17 cellular contexts compared by ENCODE assay signal in the genomic region with DNA sequence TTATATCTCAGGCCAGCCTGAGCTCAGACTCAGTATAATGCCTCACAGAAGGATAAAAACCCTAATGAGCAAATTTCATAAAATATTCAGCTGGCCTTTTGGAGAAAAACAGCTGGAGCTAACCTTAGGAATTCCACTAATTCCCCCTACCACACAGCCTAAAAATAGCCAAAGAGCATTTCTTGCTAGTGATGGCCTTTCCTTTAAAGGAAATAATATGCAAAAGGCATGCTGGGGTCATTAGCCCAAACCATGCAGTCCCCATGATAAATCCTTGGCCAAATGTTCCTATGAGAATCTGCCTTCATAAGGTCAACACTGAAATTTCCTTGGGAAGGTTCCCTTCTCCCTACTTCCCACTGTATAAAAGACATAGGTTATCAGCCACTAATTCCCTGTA. TPM values are rescaled to one million over a fixed set of nuclear protein-coding genes. Genes with fewer than 3 reads are reported as not detected.
DNase-seq lines count a peak whose midpoint lies in the region; ATAC-seq and TF ChIP-seq lines count a peak whose summit lies in the region.
"Had no signal": no experiment of that assay in that cellular context is flagged by ENCODE, and none has a peak within 500 bp of the region (broad histone marks: within the 10 kb centered on the region; RNA-seq: fewer than 3 reads in every experiment).

No MANE protein-coding gene starts in this region.

- no peak for TF ChIP-seq POLR2A in esophagus muscularis mucosa (IDR thresholded peaks at IDR 0.05; ENCODE audit: low read depth)

- H3K4me1 ChIP-seq in fibroblast of lung (ENCODE audit: control insufficient read depth, extremely low read depth, insufficient read depth, low read length) (peaks cover 6% of the 10 kb centered on the region), esophagus muscularis mucosa (peaks cover 0 to 8% (median 4%) of the 10 kb centered on the region in 4 donors)

- no peak overlapping the region for H3K4me2 ChIP-seq in fibroblast of lung (ENCODE audit: extremely low read depth, insufficient read depth, low read length)

- H3K79me2 ChIP-seq in fibroblast of lung (ENCODE audit: control insufficient read depth, insufficient read depth, low read length), result no peaks in the 10 kb centered on the region

- H3K9me3 ChIP-seq in fibroblast of lung (ENCODE audit: control insufficient read depth, insufficient read depth, low read depth, low read length), result no peaks in the 10 kb centered on the region
- peaks cover 0 to 6% (median 0%) of the 10 kb centered on the region in 4 donors for H3K9me3 ChIP-seq in esophagus muscularis mucosa

- H3K4me3 ChIP-seq in fibroblast of lung (replicated peaks in 1 of 4; ENCODE audit: control extremely low read depth in 1 of 4, insufficient read depth in 1 of 4, low read depth in 3 of 4, low read length in 4 of 4) (no peak overlapping the region), esophagus muscularis mucosa (no peak overlapping the region)
- H3K4me3 ChIP-seq: gastroesophageal sphincter, skin epidermis had no signal

- no peak for TF ChIP-seq CTCF in fibroblast of lung (conservative IDR thresholded peaks at IDR 0.05 in 1 of 2, IDR thresholded peaks at IDR 0.05 in 1 of 2; ENCODE audit: low read depth in 1 of 2, low read length in 2 of 2)
- no peak for TF ChIP-seq CTCF in esophagus muscularis mucosa (IDR thresholded peaks at IDR 0.05)

- H3K36me3 ChIP-seq in fibroblast of lung (ENCODE audit: control insufficient read depth, insufficient read depth, low read length) (no peaks in the 10 kb centered on the region), esophagus muscularis mucosa (no peaks in the 10 kb centered on the region)
- H3K36me3 ChIP-seq: gastroesophageal sphincter had no signal

- no peaks in the 10 kb centered on the region for H4K20me1 ChIP-seq in fibroblast of lung (ENCODE audit: control insufficient read depth, extremely low read depth, insufficient read depth, low read length)

- DNase-seq in AG08396 (ENCODE audit: low spot score) (peak; percentile 13), LHCN-M2 (ENCODE audit: low read depth) (peak; percentile 89), fibroblast of lung (ENCODE audit: low read depth in 2 of 2) (peak; percentile 76 to 87), non-pigmented ciliary epithelial cell (ENCODE audit: low read depth) (peak; percentile 9), esophagus muscularis mucosa (ENCODE audit: extremely low spot score) (no peak)
- DNase-seq: activated gamma-delta T cell treated with Interleukin-2 at 50 U/mL for 16 hours; effector memory CD4-positive, alpha-beta T cell; NCI-H1105 treated with DMSO at 0.1 percent for 48 hours; NCI-H2171 treated with DMSO at 0.1 percent for 48 hours; occipital lobe; stimulated activated naive CD4-positive, alpha-beta T cell; T-helper 2 cell had no signal

- H3K27me3 ChIP-seq in fibroblast of lung (ENCODE audit: control insufficient read depth, insufficient read depth, low read length), result no peaks in the 10 kb centered on the region
- no peaks in the 10 kb centered on the region for H3K27me3 ChIP-seq in esophagus muscularis mucosa
- H3K27me3 ChIP-seq: gastroesophageal sphincter had no signal

- peak overlapping the region; percentile 38 for H3K27ac ChIP-seq in fibroblast of lung (ENCODE audit: insufficient read depth, low read length)
- H3K27ac ChIP-seq in esophagus muscularis mucosa (replicated peaks in 1 of 4), result peak overlapping the region in 1 of 4 donors; percentile 9

- no peak for TF ChIP-seq EP300 in esophagus muscularis mucosa (IDR thresholded peaks at IDR 0.05)

- H2AFZ ChIP-seq in fibroblast of lung (ENCODE audit: low read length), result no peak overlapping the region

- intact Hi-C loops in esophagus muscularis mucosa (cut with DNase I), result no loop called here

- H3K9ac ChIP-seq in fibroblast of lung (ENCODE audit: insufficient read depth, low read length), result no peak overlapping the region

- ATAC-seq in esophagus mucosa (no peak), GM19467 (IDR thresholded peaks at IDR 0.05; ENCODE audit: unreplicated experiment) (no peak), HG03139 (IDR thresholded peaks at IDR 0.05; ENCODE audit: unreplicated experiment) (no peak)
- ATAC-seq: gastroesophageal sphincter had no signal

RNA-seq across cellular contexts. Expression of gene SYTL2, which starts 38.2 kb away (rescaled TPM):
- total RNA-seq in LHCN-M2 (2014; rRNA removed) (75.8 and 84.4 TPM in 2 replicates), fibroblast of lung (39.8 and 165 TPM in 2 replicates), esophagus mucosa (4.9 TPM), esophagus muscularis mucosa (10 to 100 TPM in 2 of 4 donors, 1 to 10 TPM in 2; 7.1 to 10.4 (median 8.8) TPM)
- polyA plus RNA-seq in LHCN-M2 (2012), result 38.7 TPM
- 148 and 387 TPM in 2 replicates for polyA plus RNA-seq in fibroblast of lung
- 80.4 and 184 TPM in 2 replicates for polyA plus RNA-seq in fibroblast of lung (2012)
- 5.8 and 19.0 TPM in 2 replicates for polyA minus RNA-seq in fibroblast of lung (ENCODE audit: low replicate concordance)
